Comparison of ENCODE assay signal across 12 cellular contexts in the genomic region with DNA sequence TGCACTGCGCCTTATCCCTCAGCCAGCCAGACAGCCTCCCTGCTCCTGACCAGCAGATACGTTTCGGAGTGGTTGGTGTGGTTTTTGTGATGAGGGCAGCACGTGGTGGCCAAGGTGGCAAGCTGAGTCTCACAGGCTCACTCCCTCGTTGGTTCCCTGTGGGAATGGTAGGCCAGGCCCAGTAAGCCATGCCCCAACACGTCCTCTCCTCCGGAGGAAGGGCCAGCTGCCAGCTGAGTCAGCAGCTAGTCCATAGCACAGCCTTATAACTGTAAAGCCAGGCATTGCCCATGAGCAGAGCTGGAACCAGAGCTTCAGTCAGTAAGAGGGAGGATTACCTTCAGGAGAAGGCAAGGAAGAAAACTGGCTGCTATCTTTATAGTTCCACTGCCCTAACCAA. TPM values are rescaled to one million over a fixed set of nuclear protein-coding genes. Genes with fewer than 3 reads are reported as not detected.
DNase-seq lines count a peak whose midpoint lies in the region; ATAC-seq, FAIRE-seq and TF ChIP-seq lines count a peak whose summit lies in the region.
"Had no signal": no experiment of that assay in that cellular context is flagged by ENCODE, and none has a peak within 500 bp of the region (broad histone marks: within the 10 kb centered on the region; RNA-seq: fewer than 3 reads in every experiment).

No MANE protein-coding gene starts in this region.

- H3K4me1 ChIP-seq in kidney (ENCODE audit: control insufficient read depth in 1 of 2, insufficient read depth in 1 of 2, low read depth in 1 of 2, low read length in 2 of 2), result peaks cover 11 to 18% of the 10 kb centered on the region in 2 donors
- H3K4me1 ChIP-seq: Caco-2 had no signal

- TF ChIP-seq CTCF in fibroblast of villous mesenchyme (IDR thresholded peaks at IDR 0.05; ENCODE audit: insufficient read depth, low read depth, low read length) (no peak), kidney (IDR thresholded peaks at IDR 0.05; ENCODE audit: borderline replicate concordance, extremely low read depth, insufficient read depth) (no peak)

- peaks cover 15% of the 10 kb centered on the region for H3K4me1 Mint-ChIP-seq in activated naive CD4-positive, alpha-beta T cell treated with anti-CD3 and anti-CD28 coated beads, Interleukin-2, amount 10 ng/mL, durations not matched to agents 7 days and 5 days
- H3K4me1 Mint-ChIP-seq in activated CD4-positive, alpha-beta memory T cell treated with anti-CD3 and anti-CD28 coated beads for 36 hours (ENCODE audit: low read depth), result peaks cover 38% of the 10 kb centered on the region

- H3K4me3 ChIP-seq in fibroblast of villous mesenchyme (ENCODE audit: low read depth, low read length) (no peak overlapping the region), kidney (ENCODE audit: low read length in 2 of 2) (no peak overlapping the region)

- ATAC-seq in HG03175 (IDR thresholded peaks at IDR 0.05; ENCODE audit: unreplicated experiment), result no peak
- ATAC-seq: activated CD4-positive, CD25-positive, alpha-beta regulatory T cell treated with anti-CD3 and anti-CD28 coated beads, Interleukin-2, amount 50 U/mL, for 24 hours had no signal

- POLR2A ChIA-PET in activated CD4-positive, alpha-beta memory T cell treated with anti-CD3 and anti-CD28 coated beads for 36 hours (lab: Charles Lee), result no interaction called here

- H3K9me3 Mint-ChIP-seq in activated naive CD4-positive, alpha-beta T cell treated with anti-CD3 and anti-CD28 coated beads, Interleukin-2, amount 10 ng/mL, durations not matched to agents 7 days and 5 days, result no peaks in the 10 kb centered on the region
- H3K9me3 Mint-ChIP-seq in activated CD4-positive, alpha-beta memory T cell treated with anti-CD3 and anti-CD28 coated beads for 36 hours, result no peaks in the 10 kb centered on the region

- peak overlapping the region; percentile 37 for H3K27ac Mint-ChIP-seq in activated naive CD4-positive, alpha-beta T cell treated with anti-CD3 and anti-CD28 coated beads, Interleukin-2, amount 10 ng/mL, durations not matched to agents 7 days and 5 days
- H3K27ac Mint-ChIP-seq in activated CD4-positive, alpha-beta memory T cell treated with anti-CD3 and anti-CD28 coated beads for 36 hours, result peak overlapping the region; percentile 74

- intact Hi-C loops in activated CD4-positive, alpha-beta memory T cell treated with anti-CD3 and anti-CD28 coated beads for 36 hours (cut with micrococcal nuclease), result no loop called here
- intact Hi-C loops in kidney (cut with DNase I), result no loop called here

- DNase-seq in activated naive CD4-positive, alpha-beta T cell treated with anti-CD3 and anti-CD28 coated beads, Interleukin-2, amount 10 ng/mL, durations not matched to agents 7 days and 5 days, result no peak
- no peak for DNase-seq in activated naive CD4-positive, alpha-beta T cell treated with Interleukin-2 at 50 U/mL for 16 hours
- DNase-seq in activated CD4-positive, alpha-beta memory T cell treated with anti-CD3 and anti-CD28 coated beads for 36 hours, result no peak
- DNase-seq in fibroblast of villous mesenchyme (ENCODE audit: low read depth) (peak; percentile 80), stromal cell of bone marrow (ENCODE audit: low read depth) (peak; percentile 82), HuH-7 (ENCODE audit: low spot score) (no peak), kidney (no peak)
- DNase-seq: Caco-2 had no signal

- peaks cover 25% of the 10 kb centered on the region for H3K36me3 Mint-ChIP-seq in activated naive CD4-positive, alpha-beta T cell treated with anti-CD3 and anti-CD28 coated beads, Interleukin-2, amount 10 ng/mL, durations not matched to agents 7 days and 5 days
- H3K36me3 Mint-ChIP-seq in activated CD4-positive, alpha-beta memory T cell treated with anti-CD3 and anti-CD28 coated beads for 36 hours, result peaks cover 37% of the 10 kb centered on the region

- peaks cover 13 to 30% of the 10 kb centered on the region in 2 donors for H3K36me3 ChIP-seq in kidney (ENCODE audit: control insufficient read depth in 1 of 2, insufficient read depth in 2 of 2, low read length in 2 of 2)

- no peak overlapping the region for H3K9ac ChIP-seq in kidney (ENCODE audit: low read length in 2 of 2)
- H3K9ac ChIP-seq: parathyroid adenoma had no signal

- no peaks in the 10 kb centered on the region for H3K9me3 ChIP-seq in kidney (ENCODE audit: control insufficient read depth in 1 of 2, low read length in 2 of 2)
- H3K9me3 ChIP-seq: Caco-2 had no signal

- no peak overlapping the region for H3K27ac ChIP-seq in kidney (ENCODE audit: low read depth in 2 of 2, low read length in 2 of 2)
- H3K27ac ChIP-seq: parathyroid adenoma had no signal

- H3K27me3 Mint-ChIP-seq in activated naive CD4-positive, alpha-beta T cell treated with anti-CD3 and anti-CD28 coated beads, Interleukin-2, amount 10 ng/mL, durations not matched to agents 7 days and 5 days, result no peaks in the 10 kb centered on the region
- H3K27me3 Mint-ChIP-seq in activated CD4-positive, alpha-beta memory T cell treated with anti-CD3 and anti-CD28 coated beads for 36 hours, result no peaks in the 10 kb centered on the region

- H3K4me3 Mint-ChIP-seq in activated naive CD4-positive, alpha-beta T cell treated with anti-CD3 and anti-CD28 coated beads, Interleukin-2, amount 10 ng/mL, durations not matched to agents 7 days and 5 days, result no peak overlapping the region
- H3K4me3 Mint-ChIP-seq in activated CD4-positive, alpha-beta memory T cell treated with anti-CD3 and anti-CD28 coated beads for 36 hours, result no peak overlapping the region

- CTCF ChIA-PET in activated naive CD4-positive, alpha-beta T cell treated with anti-CD3 and anti-CD28 coated beads, Interleukin-2, amount 10 ng/mL, durations not matched to agents 7 days and 5 days (lab: Charles Lee), result no interaction called here
- CTCF ChIA-PET in activated CD4-positive, alpha-beta memory T cell treated with anti-CD3 and anti-CD28 coated beads for 36 hours (lab: Charles Lee), result no interaction called here

- no peak for FAIRE-seq in kidney (lab: Jason Lieb, UNC)
- FAIRE-seq: H1 had no signal

RNA-seq across cellular contexts. Expression of a gene that starts 29.5 kb away (rescaled TPM):
- 100 to 1,000 TPM; 185 to 191 TPM for total RNA-seq in activated CD4-positive, alpha-beta memory T cell treated with anti-CD3 and anti-CD28 coated beads for 36 hours
- total RNA-seq in fibroblast of villous mesenchyme, result 71.5 and 72.5 TPM in 2 replicates
- total RNA-seq in kidney, result 127 TPM
- polyA plus RNA-seq in kidney (ENCODE audit: insufficient read depth, low read depth, low replicate concordance), result 77.3 TPM

RNA-seq across cellular contexts. Expression of a gene that starts 40.6 kb away (rescaled TPM):
- not detected for total RNA-seq in activated CD4-positive, alpha-beta memory T cell treated with anti-CD3 and anti-CD28 coated beads for 36 hours
- total RNA-seq in fibroblast of villous mesenchyme, result under 0.01 TPM in 1 of 2 replicates, not detected in the other
- not detected for total RNA-seq in kidney
- polyA plus RNA-seq in kidney (ENCODE audit: insufficient read depth, low read depth, low replicate concordance), result not detected
- total RNA-seq: Caco-2, H1 had no signal
- polyA plus RNA-seq: H1 had no signal

RNA-seq across cellular contexts. Expression of a gene that starts 43.9 kb away (rescaled TPM):
- 10 to 100 TPM; 76.4 to 82.0 TPM for total RNA-seq in activated CD4-positive, alpha-beta memory T cell treated with anti-CD3 and anti-CD28 coated beads for 36 hours
- total RNA-seq in fibroblast of villous mesenchyme (90.5 and 104 TPM in 2 replicates), kidney (57.4 TPM)
- polyA plus RNA-seq in kidney (ENCODE audit: insufficient read depth, low read depth, low replicate concordance), result 49.9 TPM

RNA-seq across cellular contexts. Expression of a gene that starts 44.3 kb away (rescaled TPM):
- 10 to 100 TPM; 12.0 to 13.6 TPM for total RNA-seq in activated CD4-positive, alpha-beta memory T cell treated with anti-CD3 and anti-CD28 coated beads for 36 hours
- total RNA-seq in fibroblast of villous mesenchyme, result 15.1 and 16.0 TPM in 2 replicates
- 22.1 TPM for total RNA-seq in kidney
- polyA plus RNA-seq in kidney (ENCODE audit: insufficient read depth, low read depth, low replicate concordance), result 14.1 TPM

Comparison
In these comparisons a context has a peak if more than half of its experiments do, and no peak if none do; other contexts are left out.
1. DNase-seq: peak in fibroblast of villous mesenchyme (single experiment) and stromal cell of bone marrow (single experiment); none in activated naive CD4-positive, alpha-beta T cell treated with anti-CD3 and anti-CD28 coated beads, Interleukin-2, amount 10 ng/mL, durations not matched to agents 7 days and 5 days (single experiment), activated naive CD4-positive, alpha-beta T cell treated with Interleukin-2 at 50 U/mL for 16 hours (single experiment), activated CD4-positive, alpha-beta memory T cell treated with anti-CD3 and anti-CD28 coated beads for 36 hours (single experiment), HuH-7 (single experiment) and kidney (single experiment).